ENCODE assay signal across 8 cellular contexts in genomic region chr4:118765399-118765798, GRCh38.
DNase-seq lines count a peak whose midpoint lies in the region; ATAC-seq, FAIRE-seq and TF ChIP-seq lines count a peak whose summit lies in the region.
"Had no signal": no experiment of that assay in that cellular context is flagged by ENCODE, and none has a peak within 500 bp of the region (broad histone marks: within the 10 kb centered on the region; RNA-seq: fewer than 3 reads in every experiment).

No MANE protein-coding gene starts in this region.

- no peaks in the 10 kb centered on the region for H3K9me3 ChIP-seq in hepatocyte (ENCODE audit: low read depth)
- H3K9me3 ChIP-seq in tibial artery = no peaks in the 10 kb centered on the region

- peaks cover 37% of the 10 kb centered on the region for H3K4me1 ChIP-seq in hepatocyte (ENCODE audit: insufficient read depth)
- peaks cover 0 to 93% (median 65%) of the 10 kb centered on the region in 4 donors for H3K4me1 ChIP-seq in tibial artery

- H3K27me3 ChIP-seq in hepatocyte = no peaks in the 10 kb centered on the region
- H3K27me3 ChIP-seq in tibial artery = no peaks in the 10 kb centered on the region

- peaks cover 6% of the 10 kb centered on the region for H3K79me2 ChIP-seq in hepatocyte

- no peaks in the 10 kb centered on the region for H3K9me2 ChIP-seq in hepatocyte (replicated peaks; ENCODE audit: insufficient read depth)

- whole genome bisulfite sequencing in hepatocyte (ENCODE audit: low lambda C conversion rate, missing lambda C conversion rate) = 38% methylated on average over 1 of the region's 1 CpG

- no peak overlapping the region for H2AFZ ChIP-seq in hepatocyte

- in situ Hi-C loops in astrocyte of the spinal cord (cut with HindIII; ENCODE audit: low sequenced_read_pairs) = no loop called here

- peak; percentile 72 for DNase-seq in HTR-8/SVneo (ENCODE audit: insufficient read length, low spot score)
- DNase-seq in astrocyte of the spinal cord (ENCODE audit: low read depth, low spot score) = peak; percentile 97
- peak; percentile 63 for DNase-seq in hepatocyte (ENCODE audit: low spot score)
- DNase-seq in tibial artery = no peak
- no peak for DNase-seq in activated T-cell treated with anti-CD3 and anti-CD28 coated beads, Interleukin-2, amount 50 U/mL, for 1 hour
- DNase-seq: activated gamma-delta T cell had no signal

- peak; percentile 4 for FAIRE-seq in HTR-8/SVneo (lab: Jason Lieb, UNC)

- intact Hi-C loops in tibial artery (cut with DNase I; ENCODE audit: low total_unique reads) = no loop called here

- H3K27ac ChIP-seq in hepatocyte (peak overlapping the region; percentile 18), tibial artery (peak overlapping the region; percentile 81 to 84)

- ATAC-seq in GM19324 (IDR thresholded peaks at IDR 0.05; ENCODE audit: low FRiP score, unreplicated experiment) = no peak
- no peak for ATAC-seq in HG02642 (IDR thresholded peaks at IDR 0.05; ENCODE audit: poor library complexity, unreplicated experiment)

- H4K20me1 ChIP-seq in hepatocyte (ENCODE audit: insufficient read depth, poor library complexity, severe bottlenecking) = no peaks in the 10 kb centered on the region

- TF ChIP-seq CTCF in astrocyte of the spinal cord (IDR thresholded peaks at IDR 0.05; ENCODE audit: low read depth, low read length) (no peak), hepatocyte (IDR thresholded peaks at IDR 0.05; ENCODE audit: poor library complexity) (no peak), tibial artery (IDR thresholded peaks at IDR 0.05) (no peak)

- H3K36me3 ChIP-seq in hepatocyte (replicated peaks; ENCODE audit: insufficient read depth, low read depth) = no peaks in the 10 kb centered on the region
- peaks cover 10 to 20% (median 18%) of the 10 kb centered on the region in 3 donors for H3K36me3 ChIP-seq in tibial artery

- no peak overlapping the region for H3K4me2 ChIP-seq in hepatocyte

- H3K4me3 ChIP-seq in astrocyte of the spinal cord (ENCODE audit: low read depth, low read length) = no peak overlapping the region
- H3K4me3 ChIP-seq in hepatocyte = no peak overlapping the region
- no peak overlapping the region for H3K4me3 ChIP-seq in tibial artery

Comparison
In these comparisons a context has a peak if more than half of its experiments do, and no peak if none do; other contexts are left out.
1. DNase-seq: peak in HTR-8/SVneo (single experiment), astrocyte of the spinal cord (single experiment) and hepatocyte (single experiment); none in tibial artery (0 of 2) and activated T-cell treated with anti-CD3 and anti-CD28 coated beads, Interleukin-2, amount 50 U/mL, for 1 hour (single experiment).